In genomic region chr9:38160613-38161215, GRCh38 we compare ENCODE assay signal across 8 cellular contexts.
A peak's percentile ranks its signal among the peaks of the same experiment; 100 is the strongest.
DNase-seq lines count a peak whose midpoint lies in the region; ATAC-seq and TF ChIP-seq lines count a peak whose summit lies in the region.

No MANE protein-coding gene starts in this region.

- H3K4me1 Mint-ChIP-seq in activated CD8-positive, alpha-beta T cell treated with anti-CD3 and anti-CD28 coated beads, Interleukin-2, amount 10 ng/mL, durations not matched to agents 7 days and 5 days (ENCODE audit: low read depth) = peaks cover 5% of the 10 kb centered on the region
- H3K4me1 Mint-ChIP-seq in endothelial cell (ENCODE audit: unreplicated experiment) = peaks cover 8% of the 10 kb centered on the region

- peak; percentile 94 for TF ChIP-seq CTCF in GM12875 (IDR thresholded peaks at IDR 0.05; ENCODE audit: borderline replicate concordance, insufficient read depth, low read depth, low read length)
- TF ChIP-seq CTCF in endothelial cell (IDR thresholded peaks at IDR 0.05; ENCODE audit: unreplicated experiment) = peak; percentile 88

- peak; percentile 27 for DNase-seq in A172 (ENCODE audit: low spot score)
- peak; percentile 6 for DNase-seq in NCI-H510A (lab: John Stamatoyannopoulos, UW)
- peak; percentile 76 for DNase-seq in activated CD8-positive, alpha-beta T cell treated with anti-CD3 and anti-CD28 coated beads, Interleukin-2, amount 10 ng/mL, durations not matched to agents 7 days and 5 days
- DNase-seq in endothelial cell (ENCODE audit: low spot score) = peak; percentile 78
- DNase-seq in myocyte (ENCODE audit: low read depth) = peak; percentile 74
- peak; percentile 41 for DNase-seq in stimulated activated naive CD4-positive, alpha-beta T cell treated with Interleukin-2 at 50 U/mL for 16 hours (lab: John Stamatoyannopoulos, UW)

- peak; percentile 51 for ATAC-seq in activated CD8-positive, alpha-beta T cell treated with anti-CD3 and anti-CD28 coated beads, Interleukin-2, amount 10 ng/mL, durations not matched to agents 7 days and 5 days
- no peak for ATAC-seq in GM21723 (IDR thresholded peaks at IDR 0.05; ENCODE audit: unreplicated experiment)

- H3K27me3 Mint-ChIP-seq in activated CD8-positive, alpha-beta T cell treated with anti-CD3 and anti-CD28 coated beads, Interleukin-2, amount 10 ng/mL, durations not matched to agents 7 days and 5 days (ENCODE audit: low read depth) = peaks cover 2% of the 10 kb centered on the region
- H3K27me3 Mint-ChIP-seq in endothelial cell (ENCODE audit: unreplicated experiment) = peaks cover 3% of the 10 kb centered on the region

- CTCF ChIA-PET in activated CD8-positive, alpha-beta T cell treated with anti-CD3 and anti-CD28 coated beads, Interleukin-2, amount 10 ng/mL, durations not matched to agents 7 days and 5 days (lab: Charles Lee) = interaction anchor here (0.9 to 2.6 kb wide), 13 partner anchors 11 to 252 kb away, joined by 3 to 23 read pairs (median 4); no protein-coding TSS in a partner anchor

- no peak overlapping the region for H3K4me3 ChIP-seq in GM12875 (ENCODE audit: low read depth, low read length)

- H3K36me3 Mint-ChIP-seq in activated CD8-positive, alpha-beta T cell treated with anti-CD3 and anti-CD28 coated beads, Interleukin-2, amount 10 ng/mL, durations not matched to agents 7 days and 5 days (ENCODE audit: low read depth) = no peaks in the 10 kb centered on the region
- H3K36me3 Mint-ChIP-seq in endothelial cell (ENCODE audit: low read depth, unreplicated experiment) = no peaks in the 10 kb centered on the region

- H3K9me3 Mint-ChIP-seq in activated CD8-positive, alpha-beta T cell treated with anti-CD3 and anti-CD28 coated beads, Interleukin-2, amount 10 ng/mL, durations not matched to agents 7 days and 5 days (ENCODE audit: insufficient read depth) = no peaks in the 10 kb centered on the region
- no peaks in the 10 kb centered on the region for H3K9me3 Mint-ChIP-seq in endothelial cell (ENCODE audit: unreplicated experiment)

- H3K27ac Mint-ChIP-seq in activated CD8-positive, alpha-beta T cell treated with anti-CD3 and anti-CD28 coated beads, Interleukin-2, amount 10 ng/mL, durations not matched to agents 7 days and 5 days = no peak overlapping the region
- H3K27ac Mint-ChIP-seq in endothelial cell (ENCODE audit: unreplicated experiment) = no peak overlapping the region

- no peak overlapping the region for H3K4me3 Mint-ChIP-seq in activated CD8-positive, alpha-beta T cell treated with anti-CD3 and anti-CD28 coated beads, Interleukin-2, amount 10 ng/mL, durations not matched to agents 7 days and 5 days
- no peak overlapping the region for H3K4me3 Mint-ChIP-seq in endothelial cell (ENCODE audit: unreplicated experiment)

- POLR2A ChIA-PET in activated CD8-positive, alpha-beta T cell treated with anti-CD3 and anti-CD28 coated beads, Interleukin-2, amount 10 ng/mL, durations not matched to agents 7 days and 5 days (lab: Charles Lee) = no interaction called here

Comparison
In these comparisons a context has a peak if more than half of its experiments do, and no peak if none do; other contexts are left out.
1. DNase-seq: peak in every context shown above with its lines; median percentile 78 in endothelial cell; 76 in activated CD8-positive, alpha-beta T cell treated with anti-CD3 and anti-CD28 coated beads, Interleukin-2, amount 10 ng/mL, durations not matched to agents 7 days and 5 days; 74 in myocyte; 41 in stimulated activated naive CD4-positive, alpha-beta T cell treated with Interleukin-2 at 50 U/mL for 16 hours; 27 in A172; 6 in NCI-H510A.